ENCODE assay signal across 27 cellular contexts in genomic region chr13:24131749-24132148, GRCh38.
"Had no signal": no experiment of that assay in that cellular context is flagged by ENCODE, and none has a peak within 500 bp of the region (broad histone marks: within the 10 kb centered on the region; RNA-seq: fewer than 3 reads in every experiment).

No MANE protein-coding gene starts in this region.

- H3K27ac Mint-ChIP-seq: mesothelial cell of epicardium; naive B cell; natural killer cell treated with Interleukin-12 subunit alpha and Interleukin-12 subunit beta and Interleukin-15 and Interleukin-18, amount 100 ng/mL, for 72 hours; progenitor cell of endocrine pancreas; stimulated activated naive B cell treated with anti-CD40 and anti-IgM and Interleukin-4, amounts not matched to agents 10 μg/mL and 1 μg/mL and 100 μg/mL, for 72 hours; stimulated activated naive CD8-positive, alpha-beta T cell treated with anti-CD3 and anti-CD28 coated beads, Interleukin-15, Interleukin-2, amounts not matched to agents 100 ng/mL and 50 ng/mL, for 24 hours had no signal

- DNase-seq: dermis blood vessel endothelial cell; effector memory CD4-positive, alpha-beta T cell; gastrocnemius medialis; heart left ventricle; left cardiac atrium; left lung; mesenchymal stem cell; mucosa of descending colon; naive B cell; right lobe of liver; small intestine; stimulated activated CD4-positive, alpha-beta T cell treated with anti-CD3 and anti-CD28 coated beads, Interleukin-15, amount 100 ng/mL, for 24 hours; stimulated activated CD4-positive, alpha-beta T cell treated with anti-CD3 and anti-CD28 coated beads, Interleukin-2, amount 100 ng/mL, for 48 hours; stimulated activated naive B cell treated with anti-CD40 and anti-IgM and Interleukin-4, amounts not matched to agents 10 μg/mL and 1 μg/mL and 100 μg/mL, for 72 hours; upper lobe of left lung had no signal

- H3K27ac ChIP-seq: coronary artery, esophagus muscularis mucosa, gastrocnemius medialis, heart left ventricle, hepatocyte, left lung, neutrophil, parathyroid adenoma, right lobe of liver, thoracic aorta, tibial nerve, upper lobe of left lung had no signal

- H3K27me3 ChIP-seq: esophagus muscularis mucosa, gastrocnemius medialis, hepatocyte, left lung, right lobe of liver, tibial nerve, upper lobe of left lung had no signal

- ATAC-seq: gastrocnemius medialis; heart left ventricle; left cardiac atrium; left lung; mucosa of descending colon; natural killer cell treated with Interleukin-12 subunit alpha and Interleukin-12 subunit beta and Interleukin-15 and Interleukin-18, amount 100 ng/mL, for 72 hours; right lobe of liver; stimulated activated naive B cell treated with anti-CD40 and anti-IgM and Interleukin-4, amounts not matched to agents 10 μg/mL and 1 μg/mL and 100 μg/mL, for 72 hours had no signal

- H3K4me1 ChIP-seq: esophagus muscularis mucosa, gastrocnemius medialis, heart left ventricle, left lung, parathyroid adenoma had no signal

- H3K4me3 ChIP-seq: coronary artery, esophagus muscularis mucosa, gastrocnemius medialis, heart left ventricle, hepatocyte, left lung, mucosa of descending colon, right lobe of liver, thoracic aorta, tibial nerve, upper lobe of left lung had no signal

- H3K4me3 Mint-ChIP-seq: mesothelial cell of epicardium; natural killer cell treated with Interleukin-12 subunit alpha and Interleukin-12 subunit beta and Interleukin-15 and Interleukin-18, amount 100 ng/mL, for 72 hours; neural crest cell; stimulated activated naive B cell treated with anti-CD40 and anti-IgM and Interleukin-4, amounts not matched to agents 10 μg/mL and 1 μg/mL and 100 μg/mL, for 72 hours; stimulated activated naive CD8-positive, alpha-beta T cell treated with anti-CD3 and anti-CD28 coated beads, Interleukin-15, Interleukin-2, amounts not matched to agents 100 ng/mL and 50 ng/mL, for 24 hours had no signal

- H3K36me3 ChIP-seq: esophagus muscularis mucosa, gastrocnemius medialis, heart left ventricle, left lung, neutrophil, right lobe of liver, thoracic aorta, tibial nerve, upper lobe of left lung had no signal

- H3K9me3 ChIP-seq: neutrophil, right lobe of liver, thoracic aorta had no signal
